In the genomic region with DNA sequence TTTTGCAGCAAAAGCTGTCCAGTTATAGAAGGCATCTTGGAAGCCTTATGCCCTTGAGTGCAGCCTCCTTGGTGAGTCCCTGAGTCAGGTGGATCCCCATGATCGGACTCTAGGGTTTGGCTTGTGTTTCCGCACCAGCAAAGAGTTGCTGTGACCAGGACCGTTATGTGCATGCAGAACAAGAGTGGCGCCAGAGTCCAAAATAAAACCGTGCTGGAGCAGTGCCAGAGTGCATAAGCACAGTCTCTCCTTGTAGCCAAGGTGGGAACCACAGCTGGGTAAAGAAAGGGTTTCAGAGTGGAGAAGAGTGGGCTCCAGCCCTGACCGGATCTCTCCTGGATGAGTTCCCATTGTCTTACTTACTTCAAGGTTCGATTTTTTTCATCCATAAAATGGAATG, we compare ENCODE assay signal across 19 cellular contexts. TPM values are rescaled to one million over a fixed set of nuclear protein-coding genes. Genes with fewer than 3 reads are reported as not detected.
A peak's percentile ranks its signal among the peaks of the same experiment; 100 is the strongest.
DNase-seq lines count a peak whose midpoint lies in the region; ATAC-seq, FAIRE-seq and TF ChIP-seq lines count a peak whose summit lies in the region.
"Had no signal": no experiment of that assay in that cellular context is flagged by ENCODE, and none has a peak within 500 bp of the region (broad histone marks: within the 10 kb centered on the region; RNA-seq: fewer than 3 reads in every experiment).

No MANE protein-coding gene starts in this region.

- H4K20me1 ChIP-seq in BLaER1 treated with 17β-estradiol and CSF1 and Interleukin-3, amounts not matched to agents 10 nM and 100 nM, result no peaks in the 10 kb centered on the region
- no peaks in the 10 kb centered on the region for H4K20me1 ChIP-seq in K562 (replicated peaks; ENCODE audit: control insufficient read depth, insufficient read depth, low read length)
- H4K20me1 ChIP-seq: BLaER1 had no signal

- no peak overlapping the region for H3K4me3 ChIP-seq in BLaER1 treated with 17β-estradiol and CSF1 and Interleukin-3, amounts not matched to agents 10 nM and 100 nM
- no peak overlapping the region for H3K4me3 ChIP-seq in K562
- H3K4me3 ChIP-seq in right lobe of liver, result no peak overlapping the region
- H3K4me3 ChIP-seq: BLaER1, GM12878, GM23338 had no signal

- TF ChIP-seq POLR2A in K562 (conservative IDR thresholded peaks at IDR 0.05), result no peak
- no peak for TF ChIP-seq POLR2A in right lobe of liver (IDR thresholded peaks at IDR 0.05)

- in situ Hi-C loops in K562 (cut with MboI), result no loop called here

- DNase-seq in NCI-H1092 treated with DMSO at 0.1 percent for 48 hours (lab: John Stamatoyannopoulos, UW) (peak; percentile 44), NCI-H1092 (lab: John Stamatoyannopoulos, UW) (no peak), K562 (ENCODE audit: extremely low read depth in 1 of 4, low spot score in 3 of 4) (no peak), right lobe of liver (peak; percentile 58 to 81 (median 74)), NCI-H2227 treated with DMSO at 0.1 percent for 48 hours (lab: John Stamatoyannopoulos, UW) (no peak)
- no peak for DNase-seq in activated T-helper 2 cell treated with anti-CD3 and anti-CD28 coated beads, Interferon-gamma antibody, Interleukin-2, Interleukin-4, amounts not matched to agents 10 μg/mL and 5 μg/mL and 100 μg/mL, durations not matched to agents 14 hours and 24 hours and 36 hours (ENCODE audit: low spot score)
- DNase-seq: 8988T; AML-193; CD4-positive, CD25-positive, alpha-beta regulatory T cell; DMS79; H7 had no signal

- CTCF ChIA-PET in K562 (lab: Yijun Ruan, JAX; ENCODE audit: low intra/inter-chr PET ratio), result no interaction called here

- no peaks in the 10 kb centered on the region for H3K36me3 Mint-ChIP-seq in activated T-helper 2 cell treated with anti-CD3 and anti-CD28 coated beads, Interferon-gamma antibody, Interleukin-2, Interleukin-4, amounts not matched to agents 10 μg/mL and 5 μg/mL and 100 μg/mL, durations not matched to agents 14 hours and 24 hours and 36 hours (ENCODE audit: low read depth)
- H3K36me3 Mint-ChIP-seq: CD4-positive, CD25-positive, alpha-beta regulatory T cell had no signal

- H3K79me2 ChIP-seq in K562 (ENCODE audit: control insufficient read depth, insufficient read depth, low read length), result no peaks in the 10 kb centered on the region

- no peak overlapping the region for H3K27ac Mint-ChIP-seq in activated T-helper 2 cell treated with anti-CD3 and anti-CD28 coated beads, Interferon-gamma antibody, Interleukin-2, Interleukin-4, amounts not matched to agents 10 μg/mL and 5 μg/mL and 100 μg/mL, durations not matched to agents 14 hours and 24 hours and 36 hours
- H3K27ac Mint-ChIP-seq: CD4-positive, CD25-positive, alpha-beta regulatory T cell; GM23338 had no signal

- 10% methylated on average over 4 of the region's 7 CpGs for WGBS in K562 (ENCODE audit: insufficient coverage, low coverage, missing lambda C conversion rate)
- WGBS in right lobe of liver (ENCODE audit: insufficient coverage, low coverage, low lambda C conversion rate, missing lambda C conversion rate), result 25% methylated on average over 2 of the region's 7 CpGs

- H3K9me1 ChIP-seq in K562 (ENCODE audit: control insufficient read depth, insufficient read depth, low read length), result no peaks in the 10 kb centered on the region

- no peak overlapping the region for H3K27ac ChIP-seq in BLaER1 treated with 17β-estradiol and CSF1 and Interleukin-3, amounts not matched to agents 10 nM and 100 nM
- H3K27ac ChIP-seq in K562 (ENCODE audit: extremely low read depth, low read depth, low read length), result no peak overlapping the region
- H3K27ac ChIP-seq in right lobe of liver, result peak overlapping the region in 2 of 3 donors; percentile 52 to 97
- H3K27ac ChIP-seq: BLaER1, HL-60 had no signal

- no peaks in the 10 kb centered on the region for H3K27me3 ChIP-seq in BLaER1 treated with 17β-estradiol and CSF1 and Interleukin-3, amounts not matched to agents 10 nM and 100 nM
- H3K27me3 ChIP-seq in K562 (ENCODE audit: control insufficient read depth in 2 of 2, insufficient read depth in 2 of 2, low read length in 2 of 2) (peaks cover 0 to 4% of the 10 kb centered on the region in 2 experiments; a peak in 1 of 5 replicates), right lobe of liver (no peaks in the 10 kb centered on the region)
- H3K27me3 ChIP-seq: BLaER1 had no signal

- intact Hi-C loops in K562 (cut with micrococcal nuclease) (loop anchor here (10.0 kb wide), 1 partner anchor 59 kb away; a partner anchor contains a TSS), right lobe of liver (cut with DNase I) (loop anchor here in 1 of 2 donors (10.0 kb wide), 1 partner anchor 49 kb away; no protein-coding TSS in a partner anchor)
- intact Hi-C loops in activated T-helper 2 cell treated with anti-CD3 and anti-CD28 coated beads, Interferon-gamma antibody, Interleukin-2, Interleukin-4, amounts not matched to agents 10 μg/mL and 5 μg/mL and 100 μg/mL, durations not matched to agents 14 hours and 24 hours and 36 hours (cut with micrococcal nuclease), result no loop called here

- no peak for FAIRE-seq in K562 (lab: Jason Lieb, UNC)
- FAIRE-seq: GM12878, GM18507 had no signal

- H3K4me2 ChIP-seq in BLaER1 treated with 17β-estradiol and CSF1 and Interleukin-3, amounts not matched to agents 10 nM and 100 nM, result peak overlapping the region in 8 of 11 experiments; percentile 5 to 53 (median 38); a peak in 14 of 22 replicates
- no peak overlapping the region for H3K4me2 ChIP-seq in K562 (ENCODE audit: insufficient read depth, low read length)
- H3K4me2 ChIP-seq: BLaER1, GM23338 had no signal

- no peak overlapping the region for H3K9ac ChIP-seq in BLaER1 treated with 17β-estradiol and CSF1 and Interleukin-3, amounts not matched to agents 10 nM and 100 nM
- no peak overlapping the region for H3K9ac ChIP-seq in K562 (ENCODE audit: insufficient read depth in 1 of 2, low read depth in 2 of 2, low read length in 2 of 2)
- H3K9ac ChIP-seq: BLaER1 had no signal

- no peaks in the 10 kb centered on the region for H3K9me3 ChIP-seq in BLaER1 treated with 17β-estradiol and CSF1 and Interleukin-3, amounts not matched to agents 10 nM and 100 nM (replicated peaks in 1 of 11)
- H3K9me3 ChIP-seq in K562 (replicated peaks; ENCODE audit: control insufficient read depth, insufficient read depth, low read depth, low read length) (no peaks in the 10 kb centered on the region), right lobe of liver (no peaks in the 10 kb centered on the region)
- H3K9me3 ChIP-seq: BLaER1 had no signal

- no peak for TF ChIP-seq EP300 in K562 (IDR thresholded peaks at IDR 0.05; ENCODE audit: low read length)

- POLR2A ChIA-PET in K562 (lab: Yijun Ruan, JAX), result no interaction called here

- no peak overlapping the region for H2AFZ ChIP-seq in K562 (ENCODE audit: low read depth, low read length)

- H3K4me3 Mint-ChIP-seq in activated T-helper 2 cell treated with anti-CD3 and anti-CD28 coated beads, Interferon-gamma antibody, Interleukin-2, Interleukin-4, amounts not matched to agents 10 μg/mL and 5 μg/mL and 100 μg/mL, durations not matched to agents 14 hours and 24 hours and 36 hours (ENCODE audit: low read depth), result no peak overlapping the region
- H3K4me3 Mint-ChIP-seq: CD4-positive, CD25-positive, alpha-beta regulatory T cell; GM23338 had no signal

- TF ChIP-seq CTCF in K562 (IDR thresholded peaks at IDR 0.05 in 2 of 3, conservative IDR thresholded peaks at IDR 0.05 in 1 of 3; ENCODE audit: insufficient read depth in 2 of 3, low read depth in 1 of 3, low read length in 3 of 3), result no peak
- no peak for TF ChIP-seq CTCF in right lobe of liver (IDR thresholded peaks at IDR 0.05)

- peaks cover 2% of the 10 kb centered on the region for H3K9me3 Mint-ChIP-seq in activated T-helper 2 cell treated with anti-CD3 and anti-CD28 coated beads, Interferon-gamma antibody, Interleukin-2, Interleukin-4, amounts not matched to agents 10 μg/mL and 5 μg/mL and 100 μg/mL, durations not matched to agents 14 hours and 24 hours and 36 hours
- H3K9me3 Mint-ChIP-seq: GM23338 had no signal

- H3K27me3 Mint-ChIP-seq in activated T-helper 2 cell treated with anti-CD3 and anti-CD28 coated beads, Interferon-gamma antibody, Interleukin-2, Interleukin-4, amounts not matched to agents 10 μg/mL and 5 μg/mL and 100 μg/mL, durations not matched to agents 14 hours and 24 hours and 36 hours (ENCODE audit: low read depth), result no peaks in the 10 kb centered on the region
- H3K27me3 Mint-ChIP-seq: CD4-positive, CD25-positive, alpha-beta regulatory T cell had no signal

- H3K36me3 ChIP-seq in BLaER1 treated with 17β-estradiol and CSF1 and Interleukin-3, amounts not matched to agents 10 nM and 100 nM, result no peaks in the 10 kb centered on the region
- no peaks in the 10 kb centered on the region for H3K36me3 ChIP-seq in K562 (ENCODE audit: control insufficient read depth, insufficient read depth, low read length)
- H3K36me3 ChIP-seq in right lobe of liver, result no peaks in the 10 kb centered on the region
- H3K36me3 ChIP-seq: BLaER1 had no signal

- peaks cover 0 to 21% (median 11%) of the 10 kb centered on the region in 10 experiments; a peak in 18 of 20 replicates for H3K4me1 ChIP-seq in BLaER1 treated with 17β-estradiol and CSF1 and Interleukin-3, amounts not matched to agents 10 nM and 100 nM
- H3K4me1 ChIP-seq in K562 (replicated peaks in 1 of 2; ENCODE audit: control insufficient read depth in 2 of 2, insufficient read depth in 2 of 2, low read length in 2 of 2), result no peaks in the 10 kb centered on the region; a peak in 2 of 5 replicates
- H3K4me1 ChIP-seq in right lobe of liver, result peaks cover 0 to 51% (median 20%) of the 10 kb centered on the region in 4 donors

- H3K4me1 Mint-ChIP-seq in activated T-helper 2 cell treated with anti-CD3 and anti-CD28 coated beads, Interferon-gamma antibody, Interleukin-2, Interleukin-4, amounts not matched to agents 10 μg/mL and 5 μg/mL and 100 μg/mL, durations not matched to agents 14 hours and 24 hours and 36 hours (ENCODE audit: low read depth), result no peaks in the 10 kb centered on the region
- H3K4me1 Mint-ChIP-seq: CD4-positive, CD25-positive, alpha-beta regulatory T cell had no signal

- no peak for TF ChIP-seq RAD21 in K562 (CRISPR knock-in tag; conservative IDR thresholded peaks at IDR 0.05 in 1 of 2, IDR thresholded peaks at IDR 0.05 in 1 of 2)

- no TSS peak for BruUV-seq in K562 (replicated peaks; lab: Mats Ljungman, UMichigan)

- ATAC-seq in K562 (no peak), right lobe of liver (peak; percentile 21 to 47 (median 38)), GM21360 (IDR thresholded peaks at IDR 0.05; ENCODE audit: unreplicated experiment) (no peak)
- ATAC-seq: GM12878, GM23338 had no signal

RNA-seq across cellular contexts. Expression of a gene that starts 58.6 kb away (rescaled TPM):
- total RNA-seq in K562 (2011; cell fraction: chromatin; rRNA removed; ENCODE audit: low replicate concordance), result 0.19 and 0.21 TPM in 2 replicates
- 0.17 and 0.39 TPM in 2 replicates for total RNA-seq in K562 (2011; cell fraction: nucleolus; rRNA removed)
- total RNA-seq in K562 (2011; cell fraction: nucleoplasm; rRNA removed), result 0.23 TPM in 1 of 2 replicates, not detected in the other
- 0.69 and 0.82 TPM in 2 replicates for total RNA-seq in K562 (2014; rRNA removed)
- total RNA-seq in K562 (2014; rRNA removed; fragmentation: Illumina TruSeq; extraction: Trizol), result 0.22 and 0.35 TPM in 2 replicates
- 0.25 and 0.38 TPM in 2 replicates for total RNA-seq in K562 (2015; rRNA removed; fragmentation: Illumina TruSeq; extraction: Trizol)
- 1.0 and 1.5 TPM in 2 replicates for total RNA-seq in K562 (2021)
- 0.03 and 0.10 TPM in 2 replicates for polyA plus RNA-seq in K562 (2011; rRNA removed)
- 0.42 TPM in 1 of 2 replicates, not detected in the other for polyA plus RNA-seq in K562 (2011; cell fraction: cytosol; rRNA removed)
- 0.08 and 1.4 TPM in 2 replicates for polyA plus RNA-seq in K562 (2011; cell fraction: nucleus; rRNA removed)
- polyA plus RNA-seq in K562 (2012), result 1.7 and 4.1 TPM in 2 replicates
- polyA plus RNA-seq in K562 (2014; fragmentation: Illumina TruSeq; extraction: Trizol), result 0.56 and 0.66 TPM in 2 replicates
- under 1 TPM; 0.14 to 0.15 TPM for polyA plus RNA-seq in K562 (2014; fragmentation: Nextera tagmentation; extraction: Ambion mirVana)
- 0.54 and 0.80 TPM in 2 replicates for polyA plus RNA-seq in K562 (2014; rRNA removed)
- polyA minus RNA-seq in K562 (2011; rRNA and poly(A)+ RNA removed), result not detected in 2 replicates
- 0.57 TPM in 1 of 2 replicates, not detected in the other for polyA minus RNA-seq in K562 (2011; cell fraction: cytosol; rRNA and poly(A)+ RNA removed)
- polyA minus RNA-seq in K562 (2011; cell fraction: nucleus; rRNA and poly(A)+ RNA removed), result 0.27 TPM in 1 of 2 replicates, not detected in the other
- total RNA-seq in right lobe of liver, result 10 to 100 TPM; 11.8 to 28.7 (median 21.2) TPM
- not detected in 2 replicates for total RNA-seq in activated T-helper 2 cell treated with anti-CD3 and anti-CD28 coated beads, Interferon-gamma antibody, Interleukin-2, Interleukin-4, amounts not matched to agents 10 μg/mL and 5 μg/mL and 100 μg/mL, durations not matched to agents 14 hours and 24 hours and 36 hours
- total RNA-seq: CD4-positive, CD25-positive, alpha-beta regulatory T cell; G401; GM12878; GM23338 had no signal
- polyA plus RNA-seq: CD4-positive, CD25-positive, alpha-beta regulatory T cell; GM12878; GM23338 had no signal

Comparison
In these comparisons a context has a peak if more than half of its experiments do, and no peak if none do; other contexts are left out.
1. DNase-seq: peak in NCI-H1092 treated with DMSO at 0.1 percent for 48 hours (single experiment) and right lobe of liver (3 of 3); none in NCI-H1092 (single experiment), K562 (0 of 4), NCI-H2227 treated with DMSO at 0.1 percent for 48 hours (single experiment) and activated T-helper 2 cell treated with anti-CD3 and anti-CD28 coated beads, Interferon-gamma antibody, Interleukin-2, Interleukin-4, amounts not matched to agents 10 μg/mL and 5 μg/mL and 100 μg/mL, durations not matched to agents 14 hours and 24 hours and 36 hours (single experiment).
2. H3K27ac ChIP-seq: peak in right lobe of liver (2 of 3); none in BLaER1 treated with 17β-estradiol and CSF1 and Interleukin-3, amounts not matched to agents 10 nM and 100 nM (0 of 11) and K562 (single experiment).
3. ATAC-seq: peak in right lobe of liver (4 of 4); none in K562 (single experiment) and GM21360 (single experiment).
4. RNA of a gene that starts 58.6 kb away (total RNA-seq): 11.8 to 28.7 TPM in right lobe of liver; 0.17 to 1.5 TPM in K562 and not detected in activated T-helper 2 cell treated with anti-CD3 and anti-CD28 coated beads, Interferon-gamma antibody, Interleukin-2, Interleukin-4, amounts not matched to agents 10 μg/mL and 5 μg/mL and 100 μg/mL, durations not matched to agents 14 hours and 24 hours and 36 hours; every median in the first group is over 4 times any median in the second.